1 cellular context compared by ENCODE assay signal in the genomic region with DNA sequence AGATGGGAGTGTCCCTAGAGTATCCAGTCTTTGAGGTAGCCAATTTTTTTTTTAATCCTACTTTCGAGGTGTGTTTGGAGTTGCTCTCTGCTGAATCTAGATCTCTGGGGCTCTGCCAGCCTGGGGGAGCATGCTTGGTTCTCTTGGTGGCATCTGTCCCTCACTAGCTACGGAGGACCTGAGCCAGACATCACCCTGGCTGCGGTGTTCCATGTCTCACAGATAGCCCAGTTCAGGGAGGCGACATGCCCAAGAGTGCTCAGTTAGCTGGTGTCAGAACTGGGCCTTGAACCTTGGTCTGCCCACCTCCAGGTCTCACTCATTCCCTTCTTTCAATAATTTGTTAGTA.
TF ChIP-seq lines count a peak whose summit lies in the region.

No MANE protein-coding gene starts in this region.

TF ChIP-seq in SK-N-SH treated with all-trans-retinoic acid at 6 μM for 48 hours, 23 proteins besides CTCF, POLR2A, EP300 and RAD21 (continued from another document):
- TF ChIP-seq, protein P1, sequence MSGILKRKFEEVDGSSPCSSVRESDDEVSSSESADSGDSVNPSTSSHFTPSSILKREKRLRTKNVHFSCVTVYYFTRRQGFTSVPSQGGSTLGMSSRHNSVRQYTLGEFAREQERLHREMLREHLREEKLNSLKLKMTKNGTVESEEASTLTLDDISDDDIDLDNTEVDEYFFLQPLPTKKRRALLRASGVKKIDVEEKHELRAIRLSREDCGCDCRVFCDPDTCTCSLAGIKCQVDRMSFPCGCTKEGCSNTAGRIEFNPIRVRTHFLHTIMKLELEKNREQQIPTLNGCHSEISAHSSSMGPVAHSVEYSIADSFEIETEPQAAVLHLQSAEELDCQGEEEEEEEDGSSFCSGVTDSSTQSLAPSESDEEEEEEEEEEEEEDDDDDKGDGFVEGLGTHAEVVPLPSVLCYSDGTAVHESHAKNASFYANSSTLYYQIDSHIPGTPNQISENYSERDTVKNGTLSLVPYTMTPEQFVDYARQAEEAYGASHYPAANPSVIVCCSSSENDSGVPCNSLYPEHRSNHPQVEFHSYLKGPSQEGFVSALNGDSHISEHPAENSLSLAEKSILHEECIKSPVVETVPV (CRISPR knock-in tag; IDR thresholded peaks at IDR 0.05), result no peak
- TF ChIP-seq TCF4 (CRISPR knock-in tag; IDR thresholded peaks at IDR 0.05; ENCODE audit: borderline replicate concordance) (no peak), PPARA (CRISPR knock-in tag; IDR thresholded peaks at IDR 0.05; ENCODE audit: borderline replicate concordance) (no peak)
